8 cellular contexts compared by ENCODE assay signal in genomic region chr3:141105828-141106628, GRCh38. TPM values are rescaled to one million over a fixed set of nuclear protein-coding genes. Genes with fewer than 3 reads are reported as not detected.
A peak's percentile ranks its signal among the peaks of the same experiment; 100 is the strongest.
DNase-seq lines count a peak whose midpoint lies in the region; ATAC-seq and TF ChIP-seq lines count a peak whose summit lies in the region.

No MANE protein-coding gene starts in this region.

- intact Hi-C loops in left ventricle myocardium inferior (cut with micrococcal nuclease): loop anchor here (5.0 kb wide), 1 partner anchor 94 kb away; no protein-coding TSS in a partner anchor

- H3K9me3 ChIP-seq in adipocyte (ENCODE audit: control insufficient read depth, low read length) (peaks cover 12% of the 10 kb centered on the region), left ventricle myocardium inferior (replicated peaks) (no peaks in the 10 kb centered on the region)

- peaks cover 44% of the 10 kb centered on the region for H3K27me3 ChIP-seq in adipocyte (replicated peaks; ENCODE audit: control insufficient read depth, insufficient read depth, low read length)
- no peaks in the 10 kb centered on the region for H3K27me3 ChIP-seq in left ventricle myocardium inferior (ENCODE audit: low read depth)

- H3K4me1 ChIP-seq in adipocyte (ENCODE audit: control insufficient read depth, insufficient read depth, low read length) (no peaks in the 10 kb centered on the region), left ventricle myocardium inferior (peaks cover 35% of the 10 kb centered on the region)

- H3K36me3 ChIP-seq in adipocyte (ENCODE audit: control insufficient read depth, insufficient read depth, low read length, severe bottlenecking) (no peaks in the 10 kb centered on the region), left ventricle myocardium inferior (no peaks in the 10 kb centered on the region)

- no peak overlapping the region for H3K27ac ChIP-seq in left ventricle myocardium inferior (replicated peaks)

- no peak overlapping the region for H3K9ac ChIP-seq in adipocyte (ENCODE audit: low read length)

- peak; percentile 51 for ATAC-seq in GM19351 (IDR thresholded peaks at IDR 0.05; ENCODE audit: unreplicated experiment)
- ATAC-seq in GM18517 (IDR thresholded peaks at IDR 0.05; ENCODE audit: unreplicated experiment): no peak

- TF ChIP-seq CTCF in AG09319 (IDR thresholded peaks at IDR 0.05; ENCODE audit: low read depth, low read length) (peak; percentile 74), left ventricle myocardium inferior (IDR thresholded peaks at IDR 0.05; ENCODE audit: borderline replicate concordance) (peak; percentile 84), retinal pigment epithelial cell (conservative IDR thresholded peaks at IDR 0.05; ENCODE audit: low read depth, low read length) (peak; percentile 79)

- no peak for DNase-seq in AG09319 (ENCODE audit: extremely low read depth, low read depth)
- peak; percentile 87 for DNase-seq in NCI-H1105 (lab: John Stamatoyannopoulos, UW)
- DNase-seq in SKM-1 (lab: John Stamatoyannopoulos, UW; ENCODE audit: unreplicated experiment): peak; percentile 46
- DNase-seq in adipocyte (ENCODE audit: low read depth): peak; percentile 95
- DNase-seq in left ventricle myocardium inferior: no peak
- DNase-seq in retinal pigment epithelial cell (ENCODE audit: low read depth): peak; percentile 57

- H3K4me3 ChIP-seq in adipocyte (ENCODE audit: low read length) (no peak overlapping the region), left ventricle myocardium inferior (no peak overlapping the region), retinal pigment epithelial cell (ENCODE audit: low read length) (no peak overlapping the region)

RNA-seq across cellular contexts. Expression of gene SPSB4, which starts 54.9 kb away (rescaled TPM):
- 11.2 TPM for total RNA-seq in left ventricle myocardium inferior

Comparison
In these comparisons a context has a peak if more than half of its experiments do, and no peak if none do; other contexts are left out.
1. DNase-seq: peak in NCI-H1105 (single experiment), SKM-1 (single experiment), adipocyte (single experiment) and retinal pigment epithelial cell (single experiment); none in AG09319 (single experiment) and left ventricle myocardium inferior (single experiment).
2. Peak in every context shown above with its lines, with median percentiles within 50 percentile points of each other: CTCF ChIP-seq.